33 cellular contexts compared by ENCODE assay signal in the genomic region with DNA sequence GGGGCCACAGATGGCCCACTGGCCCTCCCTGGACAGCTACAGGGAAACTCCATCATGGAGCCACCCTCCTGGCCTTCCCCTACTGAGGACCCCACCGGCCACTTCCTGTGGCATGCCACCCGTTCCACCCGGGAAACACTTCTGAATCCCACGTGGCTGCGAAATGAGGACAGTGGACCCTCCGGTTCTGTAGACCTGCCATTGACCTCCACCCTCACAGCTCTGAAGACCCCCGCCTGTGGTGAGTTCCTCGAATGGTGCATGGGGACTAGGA. TPM values are rescaled to one million over a fixed set of nuclear protein-coding genes. Genes with fewer than 3 reads are reported as not detected.
"Had no signal": no experiment of that assay in that cellular context is flagged by ENCODE, and none has a peak within 500 bp of the region (broad histone marks: within the 10 kb centered on the region; RNA-seq: fewer than 3 reads in every experiment).

No MANE protein-coding gene starts in this region.

- FAIRE-seq: small intestine had no signal

- H2AFZ ChIP-seq: neural progenitor cell, parathyroid adenoma had no signal

- H3K4me3 ChIP-seq: neural progenitor cell, ovary, psoas muscle, right lobe of liver, sigmoid colon, suprapubic skin, testis, tibial artery, transverse colon, upper lobe of right lung, uterus had no signal

- H3K27me3 ChIP-seq: neural progenitor cell, ovary, suprapubic skin, testis, transverse colon, upper lobe of right lung, uterus had no signal

- H3K27ac ChIP-seq: neural progenitor cell, neutrophil, ovary, parathyroid adenoma, psoas muscle, right lobe of liver, sigmoid colon, suprapubic skin, testis, tibial artery, transverse colon, upper lobe of right lung, uterus had no signal

- H3K4me3 Mint-ChIP-seq: naive thymus-derived CD4-positive, alpha-beta T cell; natural killer cell; nephron; neural progenitor cell; stimulated activated memory B cell treated with anti-CD40 and anti-IgM and Interleukin-4, amounts not matched to agents 10 μg/mL and 1 μg/mL and 100 μg/mL, for 72 hours; stimulated activated naive CD8-positive, alpha-beta T cell treated with anti-CD3 and anti-CD28 coated beads, Interleukin-15, amount 100 ng/mL, for 72 hours; type B pancreatic cell had no signal

- H3K36me3 Mint-ChIP-seq: naive thymus-derived CD4-positive, alpha-beta T cell; natural killer cell; neural progenitor cell; stimulated activated memory B cell treated with anti-CD40 and anti-IgM and Interleukin-4, amounts not matched to agents 10 μg/mL and 1 μg/mL and 100 μg/mL, for 72 hours; type B pancreatic cell had no signal

- H3K79me2 ChIP-seq: parathyroid adenoma had no signal

- H3K36me3 ChIP-seq: neural progenitor cell, neutrophil, ovary, right lobe of liver, sigmoid colon, suprapubic skin, tibial artery, transverse colon, upper lobe of right lung, uterus had no signal

- H3K9me3 Mint-ChIP-seq: naive thymus-derived CD4-positive, alpha-beta T cell; natural killer cell; nephron; neural progenitor cell; stimulated activated memory B cell treated with anti-CD40 and anti-IgM and Interleukin-4, amounts not matched to agents 10 μg/mL and 1 μg/mL and 100 μg/mL, for 72 hours; stimulated activated naive CD8-positive, alpha-beta T cell treated with anti-CD3 and anti-CD28 coated beads, Interleukin-15, amount 100 ng/mL, for 72 hours; type B pancreatic cell had no signal

- H3K9ac ChIP-seq: neural progenitor cell, parathyroid adenoma had no signal

- ATAC-seq: naive thymus-derived CD4-positive, alpha-beta T cell; natural killer cell; psoas muscle; right cardiac atrium; right lobe of liver; stimulated activated memory B cell treated with anti-CD40 and anti-IgM and Interleukin-4, amounts not matched to agents 10 μg/mL and 1 μg/mL and 100 μg/mL, for 72 hours; stimulated activated naive CD8-positive, alpha-beta T cell treated with anti-CD3 and anti-CD28 coated beads, Interleukin-15, amount 100 ng/mL, for 72 hours; stimulated activated naive CD8-positive, alpha-beta T cell treated with anti-CD3 and anti-CD28 coated beads, Interleukin-15, Interleukin-2, amounts not matched to agents 100 U/mL and 50 U/mL, for 24 hours; upper lobe of right lung had no signal

- DNase-seq: naive thymus-derived CD4-positive, alpha-beta T cell; natural killer cell; ovary; right lobe of liver; sigmoid colon; small intestine; stimulated activated CD4-positive, alpha-beta T cell treated with anti-CD3 and anti-CD28 coated beads, Interleukin-12 subunit alpha, Interleukin-12 subunit beta, amount 100 ng/mL, for 4 hours; stimulated activated CD4-positive, alpha-beta T cell treated with anti-CD3 and anti-CD28 coated beads, Interleukin-1b, Interleukin-23, amount 100 ng/mL, for 48 hours; stimulated activated CD4-positive, alpha-beta T cell treated with anti-CD3 and anti-CD28 coated beads, Interleukin-4, amount 100 ng/mL, for 1 hour; stimulated activated CD4-positive, alpha-beta T cell treated with anti-CD3 and anti-CD28 coated beads, Interleukin-4, amount 100 ng/mL, for 4 hours; stimulated activated CD8-positive, alpha-beta memory T cell treated with anti-CD3 and anti-CD28 coated beads, Interleukin-4, amount 100 ng/mL, for 48 hours; stimulated activated naive CD4-positive, alpha-beta T cell; stimulated activated naive CD8-positive, alpha-beta T cell treated with anti-CD3 and anti-CD28 coated beads, Interleukin-15, amount 100 ng/mL, for 72 hours; stimulated activated naive CD8-positive, alpha-beta T cell treated with anti-CD3 and anti-CD28 coated beads, Interleukin-15, Interleukin-2, amounts not matched to agents 100 U/mL and 50 U/mL, for 24 hours; testis; tibial artery; transverse colon; upper lobe of right lung; uterus had no signal

- H3K4me2 ChIP-seq: neural progenitor cell had no signal

- H3K27ac Mint-ChIP-seq: natural killer cell; nephron; neural progenitor cell; progenitor cell of endocrine pancreas; stimulated activated memory B cell treated with anti-CD40 and anti-IgM and Interleukin-4, amounts not matched to agents 10 μg/mL and 1 μg/mL and 100 μg/mL, for 72 hours; stimulated activated naive CD8-positive, alpha-beta T cell treated with anti-CD3 and anti-CD28 coated beads, Interleukin-15, amount 100 ng/mL, for 72 hours; type B pancreatic cell had no signal

- H3K4me1 ChIP-seq: neural progenitor cell, parathyroid adenoma, psoas muscle, sigmoid colon, testis, uterus had no signal

- H3K9me3 ChIP-seq: neutrophil, ovary, psoas muscle, right lobe of liver, sigmoid colon, suprapubic skin, testis, tibial artery, transverse colon, upper lobe of right lung, uterus had no signal

RNA-seq across cellular contexts. Expression of a gene that starts 40.3 kb away (rescaled TPM):
- total RNA-seq: omental fat pad, psoas muscle, renal cortical epithelial cell, right cardiac atrium, sigmoid colon, skeletal muscle tissue, urinary bladder, uterus had no signal
- polyA plus RNA-seq: psoas muscle, right cardiac atrium, urinary bladder had no signal
